In genomic region chr12:107775093-107775721, GRCh38 we compare ENCODE assay signal across 10 cellular contexts. TPM values are rescaled to one million over a fixed set of nuclear protein-coding genes. Genes with fewer than 3 reads are reported as not detected.
DNase-seq lines count a peak whose midpoint lies in the region; ATAC-seq, FAIRE-seq and TF ChIP-seq lines count a peak whose summit lies in the region.
"Had no signal": no experiment of that assay in that cellular context is flagged by ENCODE, and none has a peak within 500 bp of the region (broad histone marks: within the 10 kb centered on the region; RNA-seq: fewer than 3 reads in every experiment).

No MANE protein-coding gene starts in this region.

- H3K23ac ChIP-seq in mesenchymal stem cell (ENCODE audit: low read length in 2 of 2): no peak overlapping the region

- H3K27ac ChIP-seq in astrocyte (ENCODE audit: low read depth, low read length) (no peak overlapping the region), lower lobe of right lung (no peak overlapping the region), aorta (ENCODE audit: low read depth in 1 of 2, low read length in 2 of 2) (no peak overlapping the region), mesenchymal stem cell (ENCODE audit: low read length, poor library complexity, severe bottlenecking) (no peak overlapping the region)
- H3K27ac ChIP-seq: SJSA1 had no signal

- H3K9me3 ChIP-seq in astrocyte (ENCODE audit: insufficient read depth, low read depth, low read length): no peaks in the 10 kb centered on the region
- H3K9me3 ChIP-seq in lower lobe of right lung: no peaks in the 10 kb centered on the region
- H3K9me3 ChIP-seq in aorta (ENCODE audit: control insufficient read depth, low read length): peaks cover under 1% of the 10 kb centered on the region
- H3K9me3 ChIP-seq in mesenchymal stem cell (ENCODE audit: control insufficient read depth, low read length): no peaks in the 10 kb centered on the region

- H3K4me1 ChIP-seq in astrocyte (ENCODE audit: insufficient read depth, low read length): no peaks in the 10 kb centered on the region
- peaks cover 6% of the 10 kb centered on the region for H3K4me1 ChIP-seq in lower lobe of right lung
- H3K4me1 ChIP-seq in aorta (ENCODE audit: control insufficient read depth in 1 of 2, insufficient read depth in 2 of 2, low read length in 2 of 2): no peaks in the 10 kb centered on the region
- H3K4me1 ChIP-seq in mesenchymal stem cell (ENCODE audit: control insufficient read depth, insufficient read depth, low read depth, low read length): peaks cover 5% of the 10 kb centered on the region
- H3K4me1 ChIP-seq: SJSA1 had no signal

- H4K8ac ChIP-seq in mesenchymal stem cell (ENCODE audit: low read length): no peak overlapping the region

- no peak overlapping the region for H2AK5ac ChIP-seq in mesenchymal stem cell (ENCODE audit: low read length, severe bottlenecking)

- TF ChIP-seq CTCF in astrocyte (IDR thresholded peaks at IDR 0.05; ENCODE audit: insufficient read depth, low read depth, low read length) (no peak), lower lobe of right lung (IDR thresholded peaks at IDR 0.05) (no peak)

- H3K4me2 ChIP-seq in astrocyte (ENCODE audit: low read length): peak overlapping the region; percentile 11
- no peak overlapping the region for H3K4me2 ChIP-seq in mesenchymal stem cell (ENCODE audit: low read length, poor library complexity, severe bottlenecking)

- DNase-seq in stimulated activated CD4-positive, alpha-beta T cell treated with anti-CD3 and anti-CD28 coated beads, Interleukin-15, amount 100 ng/mL, for 24 hours: peak; percentile 24
- DNase-seq in stimulated activated CD4-positive, alpha-beta T cell treated with anti-CD3 and anti-CD28 coated beads, Interleukin-4, amount 100 ng/mL, for 4 hours: no peak
- no peak for DNase-seq in astrocyte (ENCODE audit: low read depth)
- no peak for DNase-seq in lower lobe of right lung
- DNase-seq in aorta: peak in 1 of 2 donors; percentile 55
- DNase-seq in AML-193 (lab: John Stamatoyannopoulos, UW): no peak
- DNase-seq in mesenchymal stem cell: no peak

- no peak overlapping the region for H3K18ac ChIP-seq in mesenchymal stem cell (ENCODE audit: low read depth in 1 of 2, low read length in 2 of 2)

- peak overlapping the region; percentile 64 for H3K4me3 Mint-ChIP-seq in astrocyte (ENCODE audit: unreplicated experiment)

- intact Hi-C loops in lower lobe of right lung (cut with DNase I) (no loop called here), aorta (cut with DNase I) (no loop called here)

- no peak overlapping the region for H3K4ac ChIP-seq in mesenchymal stem cell (ENCODE audit: low read depth in 1 of 2, low read length in 2 of 2)

- peaks cover 77% of the 10 kb centered on the region for H3K27me3 Mint-ChIP-seq in astrocyte (ENCODE audit: low read depth, unreplicated experiment)

- H3K4me1 Mint-ChIP-seq in astrocyte (ENCODE audit: low read depth, unreplicated experiment): no peaks in the 10 kb centered on the region

- H2BK120ac ChIP-seq in mesenchymal stem cell (ENCODE audit: low read depth, low read length): no peak overlapping the region

- H3K27me3 ChIP-seq in astrocyte (ENCODE audit: insufficient read depth, low read length) (peaks cover 40% of the 10 kb centered on the region), lower lobe of right lung (ENCODE audit: low read depth) (peaks cover 54% of the 10 kb centered on the region), aorta (ENCODE audit: control insufficient read depth in 1 of 2, insufficient read depth in 2 of 2, low read length in 1 of 2) (peaks cover 0 to 2% of the 10 kb centered on the region in 2 donors), mesenchymal stem cell (ENCODE audit: control insufficient read depth in 1 of 2, insufficient read depth in 1 of 2, low read length in 2 of 2) (peaks cover 49 to 62% of the 10 kb centered on the region in 2 experiments)

- H3K4me3 ChIP-seq in astrocyte (ENCODE audit: insufficient read depth, low read depth, low read length) (no peak overlapping the region), lower lobe of right lung (peak overlapping the region; percentile 31), aorta (ENCODE audit: low read length in 2 of 2) (no peak overlapping the region), mesenchymal stem cell (ENCODE audit: insufficient read depth in 1 of 2, low read depth in 1 of 2, low read length in 2 of 2) (no peak overlapping the region)
- H3K4me3 ChIP-seq: SJSA1 had no signal

- no peak for FAIRE-seq in astrocyte (lab: Jason Lieb, UNC)

- H2BK5ac ChIP-seq in mesenchymal stem cell (ENCODE audit: low read depth, low read length, poor library complexity, severe bottlenecking): no peak overlapping the region

- no peaks in the 10 kb centered on the region for H3K79me2 ChIP-seq in astrocyte (ENCODE audit: insufficient read depth, low read length)

- H3K36me3 ChIP-seq in astrocyte (ENCODE audit: insufficient read depth, low read length): no peaks in the 10 kb centered on the region
- no peaks in the 10 kb centered on the region for H3K36me3 ChIP-seq in lower lobe of right lung
- H3K36me3 ChIP-seq in aorta (ENCODE audit: control insufficient read depth in 1 of 2, insufficient read depth in 2 of 2, low read length in 1 of 2): no peaks in the 10 kb centered on the region
- no peaks in the 10 kb centered on the region for H3K36me3 ChIP-seq in mesenchymal stem cell (ENCODE audit: control insufficient read depth in 1 of 2, insufficient read depth in 2 of 2, low read depth in 1 of 2, low read length in 2 of 2)
- H3K36me3 ChIP-seq: SJSA1 had no signal

- no peak overlapping the region for H4K91ac ChIP-seq in mesenchymal stem cell (ENCODE audit: low read length)

- no peaks in the 10 kb centered on the region for H4K20me1 ChIP-seq in astrocyte (ENCODE audit: insufficient read depth, low read length)

- no peak overlapping the region for H3K27ac Mint-ChIP-seq in astrocyte (ENCODE audit: unreplicated experiment)

- H2BK15ac ChIP-seq in mesenchymal stem cell (ENCODE audit: low read depth, poor library complexity, severe bottlenecking): no peak overlapping the region

- H3K9ac ChIP-seq in astrocyte (ENCODE audit: low read length): no peak overlapping the region
- H3K9ac ChIP-seq in mesenchymal stem cell (ENCODE audit: low read length): no peak overlapping the region

- 1 to 2% methylated on average over 62 to 66 of the region's 66 CpGs for whole genome bisulfite sequencing in aorta, 2 donors
- 4% methylated on average over 66 of the region's 66 CpGs for WGBS in mesenchymal stem cell

- H3K79me1 ChIP-seq in mesenchymal stem cell (replicated peaks; ENCODE audit: low read length, poor library complexity, severe bottlenecking): no peaks in the 10 kb centered on the region

- H3K9me3 Mint-ChIP-seq in astrocyte (ENCODE audit: unreplicated experiment): no peaks in the 10 kb centered on the region

- H2AFZ ChIP-seq in astrocyte (ENCODE audit: low read depth, low read length) (peak overlapping the region; percentile 26), mesenchymal stem cell (ENCODE audit: low read depth, low read length) (no peak overlapping the region)

- ATAC-seq in lower lobe of right lung (no peak), aorta (ENCODE audit: low FRiP score) (peak; percentile 11), HG03565 (IDR thresholded peaks at IDR 0.05; ENCODE audit: unreplicated experiment) (no peak)

- no peaks in the 10 kb centered on the region for H3K36me3 Mint-ChIP-seq in astrocyte (ENCODE audit: low read depth, unreplicated experiment)

- no peak overlapping the region for H2BK12ac ChIP-seq in mesenchymal stem cell (ENCODE audit: low read length in 2 of 2)

- no peak overlapping the region for H3K14ac ChIP-seq in mesenchymal stem cell (ENCODE audit: low read length in 2 of 2)

RNA-seq across cellular contexts. Expression of gene ASCL4, which starts 0.7 kb away (rescaled TPM):
- total RNA-seq in astrocyte: not detected in 2 replicates
- total RNA-seq in lower lobe of right lung: not detected
- not detected for total RNA-seq in aorta
- polyA plus RNA-seq in aorta: not detected
- not detected for polyA plus RNA-seq in mesenchymal stem cell (2013, experiment 1 of 2)
- polyA plus RNA-seq in mesenchymal stem cell (2013, experiment 2 of 2): not detected
- total RNA-seq: SJSA1 had no signal
- polyA plus RNA-seq: liver had no signal

RNA-seq across cellular contexts. Expression of gene PRDM4, which starts 14.3 kb away (rescaled TPM):
- total RNA-seq in astrocyte: 22.8 and 30.5 TPM in 2 replicates
- total RNA-seq in lower lobe of right lung: 25.4 TPM
- 10 to 100 TPM; 26.2 to 26.7 TPM for total RNA-seq in aorta
- 10 to 100 TPM; 11.1 to 16.4 TPM for polyA plus RNA-seq in aorta
- polyA plus RNA-seq in mesenchymal stem cell (2013, experiment 1 of 2): 25.1 TPM
- 24.5 TPM for polyA plus RNA-seq in mesenchymal stem cell (2013, experiment 2 of 2)
